In genomic region chr15:73844356-73844755, GRCh38 we compare ENCODE assay signal across 1 cellular context.
TF ChIP-seq lines count a peak whose summit lies in the region.

No MANE protein-coding gene starts in this region.

TF ChIP-seq in GM23338, 12 proteins besides CTCF, POLR2A, EP300 and RAD21 (continued from another document):
- TF ChIP-seq EZH2 (IDR thresholded peaks at IDR 0.05; ENCODE audit: low read depth, unreplicated experiment) (no peak), ZNF114 (CRISPR knock-in tag; IDR thresholded peaks at IDR 0.05) (no peak), POLR2AphosphoS5 (IDR thresholded peaks at IDR 0.05; ENCODE audit: low read depth) (no peak), ZNF462 (CRISPR knock-in tag; IDR thresholded peaks at IDR 0.05) (no peak), JUNB (IDR thresholded peaks at IDR 0.05; ENCODE audit: unreplicated experiment) (no peak), STAT1 (IDR thresholded peaks at IDR 0.05; ENCODE audit: unreplicated experiment) (no peak), REST (IDR thresholded peaks at IDR 0.05; ENCODE audit: unreplicated experiment) (no peak), CREB1 (CRISPR knock-in tag; IDR thresholded peaks at IDR 0.05; ENCODE audit: low read depth) (no peak), ETS1 (IDR thresholded peaks at IDR 0.05) (no peak)
